In the genomic region with DNA sequence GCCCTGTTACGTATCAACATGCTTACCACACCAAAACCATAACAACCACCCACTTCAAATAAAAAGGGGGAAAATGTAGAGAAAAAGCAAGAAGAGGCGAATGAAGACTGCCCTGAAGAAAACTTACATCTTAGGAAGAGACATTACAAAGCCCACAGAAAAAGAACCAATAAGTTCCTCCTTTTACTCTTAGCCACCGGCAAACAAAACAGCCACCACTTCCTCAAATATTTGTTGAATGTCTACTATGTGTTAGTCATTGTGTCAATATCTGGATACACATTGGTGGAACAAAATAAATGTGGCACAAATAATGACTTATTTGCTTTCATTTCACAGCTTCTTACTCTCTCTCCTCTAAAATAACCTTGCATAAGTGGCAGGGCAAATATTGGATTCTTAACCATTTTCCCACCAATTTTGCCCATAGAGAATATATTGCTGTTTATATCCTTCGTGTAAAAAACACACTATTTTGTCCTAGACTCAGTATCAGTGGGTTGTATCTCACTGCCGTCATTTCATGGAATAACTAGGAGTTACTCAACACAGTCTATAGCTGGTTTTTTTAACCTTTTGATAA, we compare ENCODE assay signal across 9 cellular contexts.
DNase-seq lines count a peak whose midpoint lies in the region; ATAC-seq, FAIRE-seq and TF ChIP-seq lines count a peak whose summit lies in the region.
"Had no signal": no experiment of that assay in that cellular context is flagged by ENCODE, and none has a peak within 500 bp of the region (broad histone marks: within the 10 kb centered on the region; RNA-seq: fewer than 3 reads in every experiment).

No MANE protein-coding gene starts in this region.

- peak; percentile 100 for FAIRE-seq in islet of Langerhans (lab: Jason Lieb, UNC)

- CTCF ChIA-PET in HEK293T (lab: Yijun Ruan, JAX), result interaction anchor here (0.6 kb wide), 2 partner anchors 59 to 183 kb away, joined by 3 to 6 read pairs; no protein-coding TSS in a partner anchor

- in situ Hi-C loops in ACHN (cut with HindIII; ENCODE audit: low pct_ligation_motif_present, low pct_unique_long_range_greater_than_20kb, low sequenced_read_pairs), result no loop called here

- DNase-seq in ACHN (peak; percentile 55), SKM-1 (lab: John Stamatoyannopoulos, UW; ENCODE audit: unreplicated experiment) (peak; percentile 73), HEK293T (ENCODE audit: extremely low spot score) (no peak), T-helper 2 cell (no peak), GM19240 (ENCODE audit: insufficient read length, low spot score) (no peak)

- peak; percentile 63 for ATAC-seq in HG02973 (IDR thresholded peaks at IDR 0.05; ENCODE audit: unreplicated experiment)
- ATAC-seq in activated CD4-positive, CD25-positive, alpha-beta regulatory T cell treated with anti-CD3 and anti-CD28 coated beads, Interleukin-2, amount 50 U/mL, for 24 hours, result no peak
- ATAC-seq: sciatic nerve had no signal

- POLR2A ChIA-PET in HEK293T (lab: Yijun Ruan, JAX), result no interaction called here

TF ChIP-seq in HEK293T, 16 proteins besides CTCF, POLR2A, EP300 and RAD21:
- TF ChIP-seq L3MBTL2 (conservative IDR thresholded peaks at IDR 0.05), result no peak
- no peak for TF ChIP-seq FOXM1 (IDR thresholded peaks at IDR 0.05; ENCODE audit: borderline replicate concordance)
- TF ChIP-seq CTBP1 (IDR thresholded peaks at IDR 0.05; ENCODE audit: borderline replicate concordance), result no peak
- TF ChIP-seq ZNF384 (IDR thresholded peaks at IDR 0.05), result no peak
- no peak for TF ChIP-seq SUZ12 (IDR thresholded peaks at IDR 0.05)

Comparison
In these comparisons a context has a peak if more than half of its experiments do, and no peak if none do; other contexts are left out.
1. DNase-seq: peak in ACHN (single experiment) and SKM-1 (single experiment); none in HEK293T (single experiment), T-helper 2 cell (0 of 5) and GM19240 (single experiment).